In genomic region chr19:1469936-1470863, GRCh38 we compare ENCODE assay signal across 8 cellular contexts.
DNase-seq lines count a peak whose midpoint lies in the region; ATAC-seq and TF ChIP-seq lines count a peak whose summit lies in the region.

No MANE protein-coding gene starts in this region.

- POLR2A ChIA-PET in HEK293T (lab: Yijun Ruan, JAX) = no interaction called here

- H3K27me3 ChIP-seq in RWPE2 (ENCODE audit: insufficient read depth, poor library complexity, severe bottlenecking) = peaks cover 62% of the 10 kb centered on the region

- no peaks in the 10 kb centered on the region for H3K9me3 ChIP-seq in RWPE2 (ENCODE audit: severe bottlenecking)

- no peak overlapping the region for H3K27ac ChIP-seq in RWPE2 (ENCODE audit: poor library complexity, severe bottlenecking)

- H3K4me1 ChIP-seq in RWPE2 (ENCODE audit: insufficient read depth, poor library complexity, severe bottlenecking) = peaks cover 5% of the 10 kb centered on the region

- peak; percentile 52 for DNase-seq in HEK293T (ENCODE audit: extremely low spot score)
- DNase-seq in RWPE2 (ENCODE audit: low spot score) = no peak
- DNase-seq in activated naive CD8-positive, alpha-beta T cell treated with anti-CD3 and anti-CD28 coated beads, Interleukin-2, amount 50 U/mL, for 24 hours = peak; percentile 69
- peak; percentile 82 for DNase-seq in iPS-NIHi11 (ENCODE audit: low spot score)
- DNase-seq in stimulated activated CD4-positive, alpha-beta T cell treated with anti-CD3 and anti-CD28 coated beads, Interleukin-2, amount 100 ng/mL, for 48 hours = peak; percentile 54 to 66
- no peak for DNase-seq in GM19238 (ENCODE audit: insufficient read length, low spot score)

- peak overlapping the region; percentile 29 for H3K4me3 ChIP-seq in RWPE2 (ENCODE audit: severe bottlenecking)

- no peak for TF ChIP-seq CTCF in RWPE2 (IDR thresholded peaks at IDR 0.05; ENCODE audit: poor library complexity, severe bottlenecking)

- no peak overlapping the region for H3K27ac Mint-ChIP-seq in activated naive CD8-positive, alpha-beta T cell treated with anti-CD3 and anti-CD28 coated beads, Interleukin-2, amount 50 U/mL, for 24 hours

- no peaks in the 10 kb centered on the region for H3K9me3 Mint-ChIP-seq in activated naive CD8-positive, alpha-beta T cell treated with anti-CD3 and anti-CD28 coated beads, Interleukin-2, amount 50 U/mL, for 24 hours

- CTCF ChIA-PET in HEK293T (lab: Yijun Ruan, JAX) = no interaction called here

- H3K4me3 Mint-ChIP-seq in activated naive CD8-positive, alpha-beta T cell treated with anti-CD3 and anti-CD28 coated beads, Interleukin-2, amount 50 U/mL, for 24 hours = peak overlapping the region; percentile 17

- no peaks in the 10 kb centered on the region for H3K36me3 ChIP-seq in RWPE2 (ENCODE audit: low read depth)

- ATAC-seq in RWPE2 (ENCODE audit: low read depth) = peak; percentile 26; the same call in 2 of the 3 replicates
- peak; percentile 16 for ATAC-seq in activated naive CD8-positive, alpha-beta T cell treated with anti-CD3 and anti-CD28 coated beads, Interleukin-2, amount 50 U/mL, for 24 hours
- ATAC-seq in HG03175 (IDR thresholded peaks at IDR 0.05; ENCODE audit: unreplicated experiment) = no peak
- ATAC-seq in HG03442 (IDR thresholded peaks at IDR 0.05; ENCODE audit: unreplicated experiment) = no peak

- H3K4me1 Mint-ChIP-seq in activated naive CD8-positive, alpha-beta T cell treated with anti-CD3 and anti-CD28 coated beads, Interleukin-2, amount 50 U/mL, for 24 hours = peaks cover 6% of the 10 kb centered on the region

- peaks cover 11% of the 10 kb centered on the region for H3K27me3 Mint-ChIP-seq in activated naive CD8-positive, alpha-beta T cell treated with anti-CD3 and anti-CD28 coated beads, Interleukin-2, amount 50 U/mL, for 24 hours

- H3K36me3 Mint-ChIP-seq in activated naive CD8-positive, alpha-beta T cell treated with anti-CD3 and anti-CD28 coated beads, Interleukin-2, amount 50 U/mL, for 24 hours (ENCODE audit: low read depth) = no peaks in the 10 kb centered on the region

TF ChIP-seq in HEK293T, 16 proteins besides CTCF, POLR2A, EP300 and RAD21:
- TF ChIP-seq ZNF384 (IDR thresholded peaks at IDR 0.05) (no peak), FOXM1 (IDR thresholded peaks at IDR 0.05; ENCODE audit: borderline replicate concordance) (no peak), ARNT (IDR thresholded peaks at IDR 0.05) (no peak), L3MBTL2 (conservative IDR thresholded peaks at IDR 0.05) (0 out of 2 replicates have a peak, but pooled peaks have one; percentile 13)

Comparison
In these comparisons a context has a peak if more than half of its experiments do, and no peak if none do; other contexts are left out.
1. DNase-seq: peak in HEK293T (single experiment), activated naive CD8-positive, alpha-beta T cell treated with anti-CD3 and anti-CD28 coated beads, Interleukin-2, amount 50 U/mL, for 24 hours (single experiment), iPS-NIHi11 (single experiment) and stimulated activated CD4-positive, alpha-beta T cell treated with anti-CD3 and anti-CD28 coated beads, Interleukin-2, amount 100 ng/mL, for 48 hours (2 of 2); none in RWPE2 (single experiment) and GM19238 (single experiment).
2. ATAC-seq: peak in RWPE2 (single experiment) and activated naive CD8-positive, alpha-beta T cell treated with anti-CD3 and anti-CD28 coated beads, Interleukin-2, amount 50 U/mL, for 24 hours (single experiment); none in HG03175 (single experiment) and HG03442 (single experiment).